In the genomic region with DNA sequence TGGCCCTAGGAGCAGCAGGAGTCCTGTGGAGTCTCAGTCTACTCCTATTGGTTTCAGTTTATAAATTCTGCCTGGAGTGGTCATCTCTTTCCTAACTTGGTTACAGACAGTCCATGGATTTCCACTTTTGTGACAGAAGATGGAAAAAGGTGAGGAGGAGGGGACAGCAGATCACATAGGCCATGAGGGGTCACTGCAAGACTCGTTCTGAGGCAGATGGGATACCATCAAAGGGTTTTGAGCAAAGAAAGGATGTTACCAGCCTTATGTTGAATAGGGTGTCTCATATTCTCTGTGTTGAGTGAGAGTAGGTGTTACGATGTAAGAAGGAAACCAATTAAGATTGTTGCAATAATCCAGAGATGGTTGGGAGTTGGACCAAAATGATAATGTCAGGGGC, we compare ENCODE assay signal across 1 cellular context.
TF ChIP-seq lines count a peak whose summit lies in the region.

No MANE protein-coding gene starts in this region.

TF ChIP-seq in GM23338, 12 proteins besides CTCF, POLR2A, EP300 and RAD21 (continued from another document):
- TF ChIP-seq ZNF462 (CRISPR knock-in tag; IDR thresholded peaks at IDR 0.05) (no peak), JUNB (IDR thresholded peaks at IDR 0.05; ENCODE audit: unreplicated experiment) (no peak), ZNF331 (CRISPR knock-in tag; IDR thresholded peaks at IDR 0.05; ENCODE audit: low read depth) (no peak), EZH2phosphoT487 (IDR thresholded peaks at IDR 0.05; ENCODE audit: unreplicated experiment) (no peak), POLR2AphosphoS5 (IDR thresholded peaks at IDR 0.05; ENCODE audit: low read depth) (no peak), NANOG (IDR thresholded peaks at IDR 0.05; ENCODE audit: borderline replicate concordance) (no peak), CREB1 (CRISPR knock-in tag; IDR thresholded peaks at IDR 0.05; ENCODE audit: low read depth) (no peak)
- TF ChIP-seq, protein P1, sequence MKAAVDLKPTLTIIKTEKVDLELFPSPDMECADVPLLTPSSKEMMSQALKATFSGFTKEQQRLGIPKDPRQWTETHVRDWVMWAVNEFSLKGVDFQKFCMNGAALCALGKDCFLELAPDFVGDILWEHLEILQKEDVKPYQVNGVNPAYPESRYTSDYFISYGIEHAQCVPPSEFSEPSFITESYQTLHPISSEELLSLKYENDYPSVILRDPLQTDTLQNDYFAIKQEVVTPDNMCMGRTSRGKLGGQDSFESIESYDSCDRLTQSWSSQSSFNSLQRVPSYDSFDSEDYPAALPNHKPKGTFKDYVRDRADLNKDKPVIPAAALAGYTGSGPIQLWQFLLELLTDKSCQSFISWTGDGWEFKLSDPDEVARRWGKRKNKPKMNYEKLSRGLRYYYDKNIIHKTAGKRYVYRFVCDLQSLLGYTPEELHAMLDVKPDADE (IDR thresholded peaks at IDR 0.05) = no peak
